24 cellular contexts compared by ENCODE assay signal in the genomic region with DNA sequence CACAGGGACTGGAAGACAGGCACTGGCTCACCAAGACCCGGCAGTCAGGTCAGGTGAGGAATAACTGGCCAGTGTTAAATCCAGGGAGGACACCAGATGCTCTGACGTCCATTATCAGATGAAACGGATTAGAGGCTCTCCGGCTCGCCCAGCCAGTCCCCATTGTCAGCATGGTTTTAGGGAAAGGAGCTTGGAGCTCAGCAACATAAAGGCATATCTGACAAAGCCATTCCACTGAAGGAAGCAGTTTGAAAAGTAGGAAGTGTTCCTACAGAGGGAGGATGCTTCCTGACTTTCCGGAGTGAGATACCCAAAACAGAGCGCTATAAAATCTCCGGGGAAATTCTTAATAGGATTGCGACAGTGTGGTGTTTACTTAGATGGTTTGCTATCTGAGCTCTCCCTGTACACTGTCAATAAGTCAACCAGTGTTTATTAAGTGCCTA. TPM values are rescaled to one million over a fixed set of nuclear protein-coding genes. Genes with fewer than 3 reads are reported as not detected.
DNase-seq lines count a peak whose midpoint lies in the region; ATAC-seq and TF ChIP-seq lines count a peak whose summit lies in the region.
"Had no signal": no experiment of that assay in that cellular context is flagged by ENCODE, and none has a peak within 500 bp of the region (broad histone marks: within the 10 kb centered on the region; RNA-seq: fewer than 3 reads in every experiment).

No MANE protein-coding gene starts in this region.

- H3K4me1 Mint-ChIP-seq in WTC11 = peaks cover 30% of the 10 kb centered on the region
- peaks cover 7% of the 10 kb centered on the region for H3K4me1 Mint-ChIP-seq in activated naive CD4-positive, alpha-beta T cell treated with anti-CD3 and anti-CD28 coated beads, Interleukin-2, amount 10 ng/mL, durations not matched to agents 7 days and 5 days
- H3K4me1 Mint-ChIP-seq: activated B cell treated with CpG ODN at 0.5 μM for 24 hours had no signal

- POLR2A ChIA-PET in WTC11 (lab: Charles Lee) = no interaction called here

- no peak overlapping the region for H2AFZ ChIP-seq in hepatocyte

- H3K4me3 ChIP-seq in hepatocyte (no peak overlapping the region), gastrocnemius medialis (no peak overlapping the region), aorta (ENCODE audit: low read length in 2 of 2) (no peak overlapping the region)
- H3K4me3 ChIP-seq: BLaER1 treated with 17β-estradiol and CSF1 and Interleukin-3, amounts not matched to agents 10 nM and 100 nM; dorsolateral prefrontal cortex had no signal

- no peaks in the 10 kb centered on the region for H4K20me1 ChIP-seq in hepatocyte (ENCODE audit: insufficient read depth, poor library complexity, severe bottlenecking)
- H4K20me1 ChIP-seq: BLaER1 treated with 17β-estradiol and CSF1 and Interleukin-3, amounts not matched to agents 10 nM and 100 nM had no signal

- H3K4me2 ChIP-seq in hepatocyte = peak overlapping the region; percentile 51
- H3K4me2 ChIP-seq: BLaER1 treated with 17β-estradiol and CSF1 and Interleukin-3, amounts not matched to agents 10 nM and 100 nM had no signal

- H3K9me3 Mint-ChIP-seq in WTC11 = 0 out of 2 replicates have a peak, but pooled peaks cover 2% of the 10 kb centered on the region
- H3K9me3 Mint-ChIP-seq in activated naive CD4-positive, alpha-beta T cell treated with anti-CD3 and anti-CD28 coated beads, Interleukin-2, amount 10 ng/mL, durations not matched to agents 7 days and 5 days = no peaks in the 10 kb centered on the region
- H3K9me3 Mint-ChIP-seq: activated B cell treated with CpG ODN at 0.5 μM for 24 hours had no signal

- H3K79me2 ChIP-seq in hepatocyte = peaks cover 2% of the 10 kb centered on the region

- H3K36me3 ChIP-seq in hepatocyte (replicated peaks; ENCODE audit: insufficient read depth, low read depth) (no peaks in the 10 kb centered on the region), gastrocnemius medialis (no peaks in the 10 kb centered on the region), aorta (ENCODE audit: control insufficient read depth in 1 of 2, insufficient read depth in 2 of 2, low read length in 1 of 2) (no peaks in the 10 kb centered on the region)
- H3K36me3 ChIP-seq: BLaER1 treated with 17β-estradiol and CSF1 and Interleukin-3, amounts not matched to agents 10 nM and 100 nM had no signal

- TF ChIP-seq POLR2A in gastrocnemius medialis (IDR thresholded peaks at IDR 0.05) = no peak

- ATAC-seq in WTC11 (peak; percentile 71), gastrocnemius medialis (peak; percentile 44 to 61), aorta (ENCODE audit: low FRiP score) (no peak)
- ATAC-seq: left colon had no signal

- in situ Hi-C loops in gastrocnemius medialis (cut with MboI; ENCODE audit: low sequenced_read_pairs in 4 of 4) = no loop called here

- H3K36me3 Mint-ChIP-seq in WTC11 = no peaks in the 10 kb centered on the region
- H3K36me3 Mint-ChIP-seq in activated naive CD4-positive, alpha-beta T cell treated with anti-CD3 and anti-CD28 coated beads, Interleukin-2, amount 10 ng/mL, durations not matched to agents 7 days and 5 days = no peaks in the 10 kb centered on the region
- H3K36me3 Mint-ChIP-seq: IgD-negative memory B cell had no signal

- intact Hi-C loops in gastrocnemius medialis (cut with DNase I; ENCODE audit: low total_unique reads) (no loop called here), aorta (cut with DNase I) (no loop called here)

- TF ChIP-seq CTCF in WTC11 (IDR thresholded peaks at IDR 0.05) = no peak
- TF ChIP-seq CTCF in hepatocyte (IDR thresholded peaks at IDR 0.05; ENCODE audit: poor library complexity) = no peak
- TF ChIP-seq CTCF in gastrocnemius medialis (IDR thresholded peaks at IDR 0.05 in 4 of 5, conservative IDR thresholded peaks at IDR 0.05 in 1 of 5) = no peak

- H3K27ac ChIP-seq in hepatocyte (no peak overlapping the region), gastrocnemius medialis (peak overlapping the region; percentile 5 to 75 (median 53)), aorta (ENCODE audit: low read depth in 1 of 2, low read length in 2 of 2) (no peak overlapping the region)
- H3K27ac ChIP-seq: BLaER1 treated with 17β-estradiol and CSF1 and Interleukin-3, amounts not matched to agents 10 nM and 100 nM; dorsolateral prefrontal cortex had no signal

- H3K27me3 ChIP-seq in hepatocyte (no peaks in the 10 kb centered on the region), gastrocnemius medialis (no peaks in the 10 kb centered on the region), aorta (ENCODE audit: control insufficient read depth in 1 of 2, insufficient read depth in 2 of 2, low read length in 1 of 2) (no peaks in the 10 kb centered on the region)
- H3K27me3 ChIP-seq: BLaER1 treated with 17β-estradiol and CSF1 and Interleukin-3, amounts not matched to agents 10 nM and 100 nM had no signal

- H3K27ac Mint-ChIP-seq in WTC11 = no peak overlapping the region
- no peak overlapping the region for H3K27ac Mint-ChIP-seq in activated naive CD4-positive, alpha-beta T cell treated with anti-CD3 and anti-CD28 coated beads, Interleukin-2, amount 10 ng/mL, durations not matched to agents 7 days and 5 days
- H3K27ac Mint-ChIP-seq: activated B cell treated with CpG ODN at 0.5 μM for 24 hours, IgD-negative memory B cell had no signal

- H3K27me3 Mint-ChIP-seq in WTC11 (ENCODE audit: low read depth) = no peaks in the 10 kb centered on the region
- peaks cover 24% of the 10 kb centered on the region for H3K27me3 Mint-ChIP-seq in activated naive CD4-positive, alpha-beta T cell treated with anti-CD3 and anti-CD28 coated beads, Interleukin-2, amount 10 ng/mL, durations not matched to agents 7 days and 5 days

- 29% methylated on average over 9 of the region's 9 CpGs for WGBS in hepatocyte (ENCODE audit: low lambda C conversion rate, missing lambda C conversion rate)
- WGBS in aorta, 2 donors = 43 to 47% methylated on average over 9 of the region's 9 CpGs

- H3K9me2 ChIP-seq in hepatocyte (replicated peaks; ENCODE audit: insufficient read depth) = no peaks in the 10 kb centered on the region

- no peaks in the 10 kb centered on the region for H3K4me1 ChIP-seq in hepatocyte (ENCODE audit: insufficient read depth)
- no peaks in the 10 kb centered on the region for H3K4me1 ChIP-seq in gastrocnemius medialis
- H3K4me1 ChIP-seq in aorta (ENCODE audit: control insufficient read depth in 1 of 2, insufficient read depth in 2 of 2, low read length in 2 of 2) = no peaks in the 10 kb centered on the region

- DNase-seq in NCI-H524 (lab: John Stamatoyannopoulos, UW) = peak; percentile 19 to 59
- DNase-seq in NCI-H524 treated with DMSO at 0.1 percent for 48 hours (lab: John Stamatoyannopoulos, UW) = no peak
- no peak for DNase-seq in WTC11 (ENCODE audit: low spot score)
- DNase-seq in hepatocyte (ENCODE audit: low spot score) = no peak
- no peak for DNase-seq in gastrocnemius medialis
- DNase-seq in aorta = no peak
- no peak for DNase-seq in activated naive CD4-positive, alpha-beta T cell treated with Interleukin-2 at 50 U/mL for 16 hours
- no peak for DNase-seq in activated naive CD4-positive, alpha-beta T cell treated with anti-CD3 and anti-CD28 coated beads, Interleukin-2, amount 10 ng/mL, durations not matched to agents 7 days and 5 days
- DNase-seq: activated B cell treated with CpG ODN at 0.5 μM for 24 hours; activated CD4-positive, alpha-beta T cell treated with anti-CD3 and anti-CD28 coated beads, Interleukin-2, amount 50 U/mL, for 48 hours; amygdala; caudate nucleus; dorsolateral prefrontal cortex; left colon; NCI-H1417 treated with DMSO at 0.1 percent for 48 hours; NCI-H2107; NCI-H774; occipital lobe; stimulated activated CD8-positive, alpha-beta memory T cell treated with anti-CD3 and anti-CD28 coated beads, Interleukin-4, amount 100 ng/mL, for 48 hours had no signal

- H3K9me3 ChIP-seq in hepatocyte (ENCODE audit: low read depth) = no peaks in the 10 kb centered on the region
- H3K9me3 ChIP-seq in gastrocnemius medialis = no peaks in the 10 kb centered on the region
- H3K9me3 ChIP-seq in aorta (ENCODE audit: control insufficient read depth, low read length) = no peaks in the 10 kb centered on the region
- H3K9me3 ChIP-seq: BLaER1 treated with 17β-estradiol and CSF1 and Interleukin-3, amounts not matched to agents 10 nM and 100 nM had no signal

- CTCF ChIA-PET in WTC11 (lab: Charles Lee) = interaction anchor here (1.7 kb wide), 1 partner anchor 13 kb away, joined by 11 read pairs; no protein-coding TSS in a partner anchor
- CTCF ChIA-PET in activated naive CD4-positive, alpha-beta T cell treated with anti-CD3 and anti-CD28 coated beads, Interleukin-2, amount 10 ng/mL, durations not matched to agents 7 days and 5 days (lab: Charles Lee) = interaction anchor here (0.8 kb wide), 1 partner anchor 141 kb away, joined by 3 read pairs; no protein-coding TSS in a partner anchor

- no peak overlapping the region for H3K4me3 Mint-ChIP-seq in WTC11
- no peak overlapping the region for H3K4me3 Mint-ChIP-seq in activated naive CD4-positive, alpha-beta T cell treated with anti-CD3 and anti-CD28 coated beads, Interleukin-2, amount 10 ng/mL, durations not matched to agents 7 days and 5 days
- H3K4me3 Mint-ChIP-seq: activated B cell treated with CpG ODN at 0.5 μM for 24 hours, IgD-negative memory B cell had no signal

TF ChIP-seq in WTC11, 78 proteins besides CTCF, POLR2A, EP300 and RAD21:
- TF ChIP-seq ETV6 (CRISPR knock-in tag; IDR thresholded peaks at IDR 0.05) (0 out of 2 replicates have a peak, but pooled peaks have one; percentile 23), CDX4 (CRISPR knock-in tag; IDR thresholded peaks at IDR 0.05; ENCODE audit: borderline replicate concordance) (no peak)

RNA-seq across cellular contexts. Expression of gene NDNF, which starts 14.8 kb away (rescaled TPM):
- total RNA-seq in WTC11 (2021) (2.3 to 2.5 TPM (median 2.4 TPM) in 3 replicates), hepatocyte (27.5 and 30.5 TPM in 2 replicates), gastrocnemius medialis (1 to 10 TPM; 2.6 to 8.1 (median 4.5) TPM), aorta (1 to 10 TPM; 3.5 to 3.7 TPM)
- polyA plus RNA-seq in hepatocyte (13.6 and 19.5 TPM in 2 replicates), aorta (under 1 TPM in 1 of 2 donors, not detected in 1; 0.08 TPM)
- total RNA-seq: activated B cell treated with CpG ODN at 0.5 μM for 24 hours; MCF 10A; renal cortical epithelial cell; T-helper 2 cell treated with Interferon-gamma antibody and Interleukin-4, amounts not matched to agents 100 ng/mL and 5 ng/mL, for 36 hours had no signal
- polyA plus RNA-seq: IgD-negative memory B cell had no signal

Comparison
In these comparisons a context has a peak if more than half of its experiments do, and no peak if none do; other contexts are left out.
1. DNase-seq: peak in NCI-H524 (2 of 2); none in NCI-H524 treated with DMSO at 0.1 percent for 48 hours (single experiment), WTC11 (single experiment), hepatocyte (single experiment), gastrocnemius medialis (0 of 2), aorta (0 of 2), activated naive CD4-positive, alpha-beta T cell treated with Interleukin-2 at 50 U/mL for 16 hours (single experiment) and activated naive CD4-positive, alpha-beta T cell treated with anti-CD3 and anti-CD28 coated beads, Interleukin-2, amount 10 ng/mL, durations not matched to agents 7 days and 5 days (single experiment).
2. H3K27ac ChIP-seq: peak in gastrocnemius medialis (4 of 4); none in hepatocyte (single experiment) and aorta (0 of 2).